Comparison of ENCODE assay signal across 24 cellular contexts in genomic region chr5:153807796-153808195, GRCh38.
"Had no signal": no experiment of that assay in that cellular context is flagged by ENCODE, and none has a peak within 500 bp of the region (broad histone marks: within the 10 kb centered on the region; RNA-seq: fewer than 3 reads in every experiment).

No MANE protein-coding gene starts in this region.

- H3K9me3 ChIP-seq: body of pancreas, esophagus squamous epithelium, gastrocnemius medialis, transverse colon had no signal

- H3K36me3 Mint-ChIP-seq: activated CD8-positive, alpha-beta memory T cell treated with anti-CD3 and anti-CD28 coated beads, Interleukin-2, amount 10 ng/mL, durations not matched to agents 7 days and 5 days; activated naive CD4-positive, alpha-beta T cell treated with anti-CD3 and anti-CD28 coated beads, Interleukin-2, amount 50 U/mL, for 24 hours; natural killer cell; stimulated activated naive B cell treated with anti-CD40 and anti-IgM and Interleukin-4, amounts not matched to agents 10 μg/mL and 1 μg/mL and 100 μg/mL, for 72 hours had no signal

- H3K36me3 ChIP-seq: cardiac muscle cell, esophagus squamous epithelium, gastrocnemius medialis, transverse colon had no signal

- H3K9me3 Mint-ChIP-seq: activated CD4-positive, alpha-beta T cell treated with anti-CD3 and anti-CD28 coated beads, Interleukin-2, amount 10 ng/mL, durations not matched to agents 7 days and 5 days; activated naive CD4-positive, alpha-beta T cell treated with anti-CD3 and anti-CD28 coated beads, Interleukin-2, amount 50 U/mL, for 24 hours; activated T-helper 1 cell treated with anti-CD3 and anti-CD28 coated beads, Interleukin-12 subunit alpha, Interleukin-12 subunit beta, Interleukin-2, Interleukin-4 antibody, amounts not matched to agents 30 ng/mL and 10 ng/mL and 1 ng/mL, durations not matched to agents 14 hours and 24 hours and 36 hours; endodermal cell had no signal

- H3K27ac Mint-ChIP-seq: activated CD4-positive, alpha-beta T cell treated with anti-CD3 and anti-CD28 coated beads, Interleukin-2, amount 10 ng/mL, durations not matched to agents 7 days and 5 days; activated CD8-positive, alpha-beta memory T cell treated with anti-CD3 and anti-CD28 coated beads, Interleukin-2, amount 10 ng/mL, durations not matched to agents 7 days and 5 days; activated CD8-positive, alpha-beta T cell treated with anti-CD3 and anti-CD28 coated beads for 36 hours; activated naive CD4-positive, alpha-beta T cell treated with anti-CD3 and anti-CD28 coated beads, Interleukin-2, amount 50 U/mL, for 24 hours; activated T-helper 1 cell treated with anti-CD3 and anti-CD28 coated beads, Interleukin-12 subunit alpha, Interleukin-12 subunit beta, Interleukin-2, Interleukin-4 antibody, amounts not matched to agents 30 ng/mL and 10 ng/mL and 1 ng/mL, durations not matched to agents 14 hours and 24 hours and 36 hours; endodermal cell; natural killer cell; stimulated activated naive B cell treated with anti-CD40 and anti-IgM and Interleukin-4, amounts not matched to agents 10 μg/mL and 1 μg/mL and 100 μg/mL, for 72 hours had no signal

- H3K27ac ChIP-seq: body of pancreas, cardiac muscle cell, esophagus squamous epithelium, gastrocnemius medialis, transverse colon had no signal

- H3K4me3 ChIP-seq: body of pancreas, cardiac muscle cell, esophagus squamous epithelium, gastrocnemius medialis, smooth muscle cell, transverse colon had no signal

- H3K4me1 Mint-ChIP-seq: activated CD4-positive, alpha-beta T cell treated with anti-CD3 and anti-CD28 coated beads, Interleukin-2, amount 10 ng/mL, durations not matched to agents 7 days and 5 days; activated CD8-positive, alpha-beta memory T cell treated with anti-CD3 and anti-CD28 coated beads, Interleukin-2, amount 10 ng/mL, durations not matched to agents 7 days and 5 days; activated naive CD4-positive, alpha-beta T cell treated with anti-CD3 and anti-CD28 coated beads, Interleukin-2, amount 50 U/mL, for 24 hours; natural killer cell; stimulated activated naive B cell treated with anti-CD40 and anti-IgM and Interleukin-4, amounts not matched to agents 10 μg/mL and 1 μg/mL and 100 μg/mL, for 72 hours had no signal

- H3K4me3 Mint-ChIP-seq: activated CD4-positive, alpha-beta T cell treated with anti-CD3 and anti-CD28 coated beads, Interleukin-2, amount 10 ng/mL, durations not matched to agents 7 days and 5 days; activated CD8-positive, alpha-beta memory T cell treated with anti-CD3 and anti-CD28 coated beads, Interleukin-2, amount 10 ng/mL, durations not matched to agents 7 days and 5 days; activated CD8-positive, alpha-beta T cell treated with anti-CD3 and anti-CD28 coated beads for 36 hours; activated naive CD4-positive, alpha-beta T cell treated with anti-CD3 and anti-CD28 coated beads, Interleukin-2, amount 50 U/mL, for 24 hours; activated T-helper 1 cell treated with anti-CD3 and anti-CD28 coated beads, Interleukin-12 subunit alpha, Interleukin-12 subunit beta, Interleukin-2, Interleukin-4 antibody, amounts not matched to agents 30 ng/mL and 10 ng/mL and 1 ng/mL, durations not matched to agents 14 hours and 24 hours and 36 hours; endodermal cell; natural killer cell; stimulated activated naive B cell treated with anti-CD40 and anti-IgM and Interleukin-4, amounts not matched to agents 10 μg/mL and 1 μg/mL and 100 μg/mL, for 72 hours had no signal

- DNase-seq: activated CD4-positive, alpha-beta T cell treated with anti-CD3 and anti-CD28 coated beads, Interleukin-2, amount 10 ng/mL, durations not matched to agents 7 days and 5 days; activated CD8-positive, alpha-beta memory T cell treated with anti-CD3 and anti-CD28 coated beads, Interleukin-2, amount 10 ng/mL, durations not matched to agents 7 days and 5 days; activated CD8-positive, alpha-beta T cell treated with anti-CD3 and anti-CD28 coated beads for 36 hours; activated gamma-delta T cell treated with Interleukin-2 at 50 U/mL for 16 hours; activated T-cell treated with anti-CD3 and anti-CD28 coated beads for 4 hours; anterior cingulate cortex; body of pancreas; cortex of kidney; endodermal cell; esophagus squamous epithelium; gastrocnemius medialis; head of caudate nucleus; hypothalamus; midbrain; natural killer cell; nucleus accumbens; stimulated activated CD4-positive, alpha-beta T cell treated with anti-CD3 and anti-CD28 coated beads, Interleukin-15, amount 100 ng/mL, for 24 hours; stimulated activated CD8-positive, alpha-beta memory T cell treated with anti-CD3 and anti-CD28 coated beads, Interleukin-4, amount 100 ng/mL, for 48 hours; stimulated activated naive B cell treated with anti-CD40 and anti-IgM and Interleukin-4, amounts not matched to agents 10 μg/mL and 1 μg/mL and 100 μg/mL, for 72 hours; transverse colon had no signal

- H3K4me2 ChIP-seq: smooth muscle cell had no signal

- H3K27me3 ChIP-seq: body of pancreas, esophagus squamous epithelium, gastrocnemius medialis, transverse colon had no signal

- H3K27me3 Mint-ChIP-seq: activated CD4-positive, alpha-beta T cell treated with anti-CD3 and anti-CD28 coated beads, Interleukin-2, amount 10 ng/mL, durations not matched to agents 7 days and 5 days; activated CD8-positive, alpha-beta memory T cell treated with anti-CD3 and anti-CD28 coated beads, Interleukin-2, amount 10 ng/mL, durations not matched to agents 7 days and 5 days; activated CD8-positive, alpha-beta T cell treated with anti-CD3 and anti-CD28 coated beads for 36 hours; stimulated activated naive B cell treated with anti-CD40 and anti-IgM and Interleukin-4, amounts not matched to agents 10 μg/mL and 1 μg/mL and 100 μg/mL, for 72 hours had no signal
